16 cellular contexts compared by ENCODE assay signal in the genomic region with DNA sequence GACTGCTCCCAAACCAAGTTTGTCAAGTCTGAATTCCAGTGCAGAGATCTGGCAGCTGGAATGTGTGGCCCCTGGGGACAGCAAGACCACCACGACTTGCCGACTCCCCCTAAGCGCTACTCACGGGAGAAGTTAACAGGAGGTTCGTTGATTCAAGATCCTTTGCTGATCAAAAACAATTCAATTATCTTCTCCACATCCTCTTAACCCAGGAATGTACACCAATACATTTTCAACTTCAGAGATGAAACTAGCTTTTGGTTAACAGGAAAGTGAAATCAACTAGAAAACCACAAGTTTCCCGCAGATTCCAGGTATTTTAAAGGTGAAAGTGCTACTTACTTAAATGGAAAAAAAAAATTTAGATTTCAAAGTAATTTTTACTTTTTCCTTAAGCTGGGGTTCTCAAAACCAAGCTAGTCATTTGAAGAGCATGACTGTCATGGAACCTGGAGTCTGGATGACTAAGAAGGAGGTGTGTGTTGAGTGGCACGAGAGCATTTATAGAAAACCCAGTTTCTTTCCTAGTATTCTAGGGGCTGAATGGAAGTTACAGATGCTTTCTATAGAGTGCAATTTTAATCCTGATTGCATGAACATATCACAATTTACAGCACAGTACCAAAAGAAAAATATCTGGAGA.
DNase-seq lines count a peak whose midpoint lies in the region; ATAC-seq lines count a peak whose summit lies in the region.
"Had no signal": no experiment of that assay in that cellular context is flagged by ENCODE, and none has a peak within 500 bp of the region (broad histone marks: within the 10 kb centered on the region; RNA-seq: fewer than 3 reads in every experiment).

No MANE protein-coding gene starts in this region.

- ATAC-seq in activated CD4-positive, alpha-beta T cell treated with anti-CD3 and anti-CD28 coated beads for 36 hours, result peak; percentile 84
- peak; percentile 78 for ATAC-seq in stimulated activated naive CD8-positive, alpha-beta T cell treated with anti-CD3 and anti-CD28 coated beads, Interleukin-15, Interleukin-2, amounts not matched to agents 100 U/mL and 50 U/mL, for 24 hours
- ATAC-seq in HG03175 (IDR thresholded peaks at IDR 0.05; ENCODE audit: unreplicated experiment) (no peak), GM21825 (IDR thresholded peaks at IDR 0.05; ENCODE audit: unreplicated experiment) (no peak)

- peaks cover 11% of the 10 kb centered on the region for H3K27me3 Mint-ChIP-seq in activated CD4-positive, alpha-beta T cell treated with anti-CD3 and anti-CD28 coated beads for 36 hours
- H3K27me3 Mint-ChIP-seq in activated naive CD4-positive, alpha-beta T cell treated with anti-CD3 and anti-CD28 coated beads, Interleukin-2, amount 50 U/mL, for 24 hours, result peaks cover 3% of the 10 kb centered on the region
- H3K27me3 Mint-ChIP-seq in activated T-helper 2 cell treated with anti-CD3 and anti-CD28 coated beads, Interferon-gamma antibody, Interleukin-2, Interleukin-4, amounts not matched to agents 10 μg/mL and 5 μg/mL and 100 μg/mL, durations not matched to agents 14 hours and 24 hours and 36 hours (ENCODE audit: low read depth), result no peaks in the 10 kb centered on the region

- DNase-seq in activated CD4-positive, alpha-beta T cell treated with anti-CD3 and anti-CD28 coated beads for 36 hours, result peak; percentile 59
- DNase-seq in activated CD4-positive, alpha-beta T cell treated with anti-CD3 and anti-CD28 coated beads for 1 hour, result no peak
- no peak for DNase-seq in activated naive CD4-positive, alpha-beta T cell treated with anti-CD3 and anti-CD28 coated beads, Interleukin-2, amount 50 U/mL, for 16 hours
- no peak for DNase-seq in activated T-helper 2 cell treated with anti-CD3 and anti-CD28 coated beads, Interferon-gamma antibody, Interleukin-2, Interleukin-4, amounts not matched to agents 10 μg/mL and 5 μg/mL and 100 μg/mL, durations not matched to agents 14 hours and 24 hours and 36 hours (ENCODE audit: low spot score)
- DNase-seq in stimulated activated naive CD8-positive, alpha-beta T cell treated with anti-CD3 and anti-CD28 coated beads, Interleukin-15, Interleukin-2, amounts not matched to agents 100 U/mL and 50 U/mL, for 24 hours, result no peak
- DNase-seq: 8988T; CD8-positive, alpha-beta memory T cell; DMS79 treated with DMSO at 0.1 percent for 48 hours; H7; Karpas-422; MG63; NCI-H1092 treated with DMSO at 0.1 percent for 48 hours; NCI-H524 had no signal

- peak overlapping the region; percentile 73 for H3K4me3 Mint-ChIP-seq in activated CD4-positive, alpha-beta T cell treated with anti-CD3 and anti-CD28 coated beads for 36 hours
- no peak overlapping the region for H3K4me3 Mint-ChIP-seq in activated naive CD4-positive, alpha-beta T cell treated with anti-CD3 and anti-CD28 coated beads, Interleukin-2, amount 50 U/mL, for 24 hours
- peak overlapping the region; percentile 81 for H3K4me3 Mint-ChIP-seq in activated T-helper 2 cell treated with anti-CD3 and anti-CD28 coated beads, Interferon-gamma antibody, Interleukin-2, Interleukin-4, amounts not matched to agents 10 μg/mL and 5 μg/mL and 100 μg/mL, durations not matched to agents 14 hours and 24 hours and 36 hours (ENCODE audit: low read depth)
- H3K4me3 Mint-ChIP-seq: CD8-positive, alpha-beta memory T cell had no signal

- intact Hi-C loops in activated CD4-positive, alpha-beta T cell treated with anti-CD3 and anti-CD28 coated beads for 36 hours (cut with DNase I, micrococcal nuclease), result loop anchor here (1.0 to 10.0 kb wide), 14 partner anchors 13 to 971 kb away; partner anchors contain the start of genes DOCK2 (in 1 of the 2) and SPDL1 (in 1 of the 2)
- intact Hi-C loops in activated T-helper 2 cell treated with anti-CD3 and anti-CD28 coated beads, Interferon-gamma antibody, Interleukin-2, Interleukin-4, amounts not matched to agents 10 μg/mL and 5 μg/mL and 100 μg/mL, durations not matched to agents 14 hours and 24 hours and 36 hours (cut with micrococcal nuclease), result loop anchor here (1.0 to 5.0 kb wide), 7 partner anchors 13 to 106 kb away; no protein-coding TSS in a partner anchor

- CTCF ChIA-PET in activated CD4-positive, alpha-beta T cell treated with anti-CD3 and anti-CD28 coated beads for 36 hours (lab: Charles Lee), result interaction anchor here (0.6 to 1.9 kb wide), 7 partner anchors 9 to 110 kb away, joined by 3 to 7 read pairs (median 3); no protein-coding TSS in a partner anchor

- H3K4me1 Mint-ChIP-seq in activated CD4-positive, alpha-beta T cell treated with anti-CD3 and anti-CD28 coated beads for 36 hours, result peaks cover 59% of the 10 kb centered on the region
- no peaks in the 10 kb centered on the region for H3K4me1 Mint-ChIP-seq in activated naive CD4-positive, alpha-beta T cell treated with anti-CD3 and anti-CD28 coated beads, Interleukin-2, amount 50 U/mL, for 24 hours
- peaks cover 53% of the 10 kb centered on the region for H3K4me1 Mint-ChIP-seq in activated T-helper 2 cell treated with anti-CD3 and anti-CD28 coated beads, Interferon-gamma antibody, Interleukin-2, Interleukin-4, amounts not matched to agents 10 μg/mL and 5 μg/mL and 100 μg/mL, durations not matched to agents 14 hours and 24 hours and 36 hours (ENCODE audit: low read depth)
- H3K4me1 Mint-ChIP-seq: CD8-positive, alpha-beta memory T cell had no signal

- no peaks in the 10 kb centered on the region for H3K9me3 Mint-ChIP-seq in activated CD4-positive, alpha-beta T cell treated with anti-CD3 and anti-CD28 coated beads for 36 hours (ENCODE audit: low read depth)
- H3K9me3 Mint-ChIP-seq in activated naive CD4-positive, alpha-beta T cell treated with anti-CD3 and anti-CD28 coated beads, Interleukin-2, amount 50 U/mL, for 24 hours, result no peaks in the 10 kb centered on the region
- no peaks in the 10 kb centered on the region for H3K9me3 Mint-ChIP-seq in activated T-helper 2 cell treated with anti-CD3 and anti-CD28 coated beads, Interferon-gamma antibody, Interleukin-2, Interleukin-4, amounts not matched to agents 10 μg/mL and 5 μg/mL and 100 μg/mL, durations not matched to agents 14 hours and 24 hours and 36 hours

- no peaks in the 10 kb centered on the region for H3K36me3 Mint-ChIP-seq in activated CD4-positive, alpha-beta T cell treated with anti-CD3 and anti-CD28 coated beads for 36 hours (ENCODE audit: low read depth)
- H3K36me3 Mint-ChIP-seq in activated naive CD4-positive, alpha-beta T cell treated with anti-CD3 and anti-CD28 coated beads, Interleukin-2, amount 50 U/mL, for 24 hours, result no peaks in the 10 kb centered on the region
- H3K36me3 Mint-ChIP-seq in activated T-helper 2 cell treated with anti-CD3 and anti-CD28 coated beads, Interferon-gamma antibody, Interleukin-2, Interleukin-4, amounts not matched to agents 10 μg/mL and 5 μg/mL and 100 μg/mL, durations not matched to agents 14 hours and 24 hours and 36 hours (ENCODE audit: low read depth), result peaks cover 19% of the 10 kb centered on the region
- H3K36me3 Mint-ChIP-seq: CD8-positive, alpha-beta memory T cell had no signal

- H3K27ac Mint-ChIP-seq in activated CD4-positive, alpha-beta T cell treated with anti-CD3 and anti-CD28 coated beads for 36 hours, result peak overlapping the region; percentile 90
- peak overlapping the region; percentile 46 for H3K27ac Mint-ChIP-seq in activated naive CD4-positive, alpha-beta T cell treated with anti-CD3 and anti-CD28 coated beads, Interleukin-2, amount 50 U/mL, for 24 hours
- H3K27ac Mint-ChIP-seq in activated T-helper 2 cell treated with anti-CD3 and anti-CD28 coated beads, Interferon-gamma antibody, Interleukin-2, Interleukin-4, amounts not matched to agents 10 μg/mL and 5 μg/mL and 100 μg/mL, durations not matched to agents 14 hours and 24 hours and 36 hours, result peak overlapping the region; percentile 94
- H3K27ac Mint-ChIP-seq: CD8-positive, alpha-beta memory T cell had no signal

- POLR2A ChIA-PET in activated CD4-positive, alpha-beta T cell treated with anti-CD3 and anti-CD28 coated beads for 36 hours (lab: Charles Lee), result interaction anchor here (0.6 to 1.1 kb wide), 4 partner anchors 13 to 969 kb away, joined by 3 to 7 read pairs (median 4); no protein-coding TSS in a partner anchor

Comparison
In these comparisons a context has a peak if more than half of its experiments do, and no peak if none do; other contexts are left out.
1. ATAC-seq: peak in activated CD4-positive, alpha-beta T cell treated with anti-CD3 and anti-CD28 coated beads for 36 hours (single experiment) and stimulated activated naive CD8-positive, alpha-beta T cell treated with anti-CD3 and anti-CD28 coated beads, Interleukin-15, Interleukin-2, amounts not matched to agents 100 U/mL and 50 U/mL, for 24 hours (single experiment); none in HG03175 (single experiment) and GM21825 (single experiment).
2. Peak in every context shown above with its lines, with median percentiles within 50 percentile points of each other: H3K27ac Mint-ChIP-seq.